ENCODE assay signal across 2 cellular contexts in the genomic region with DNA sequence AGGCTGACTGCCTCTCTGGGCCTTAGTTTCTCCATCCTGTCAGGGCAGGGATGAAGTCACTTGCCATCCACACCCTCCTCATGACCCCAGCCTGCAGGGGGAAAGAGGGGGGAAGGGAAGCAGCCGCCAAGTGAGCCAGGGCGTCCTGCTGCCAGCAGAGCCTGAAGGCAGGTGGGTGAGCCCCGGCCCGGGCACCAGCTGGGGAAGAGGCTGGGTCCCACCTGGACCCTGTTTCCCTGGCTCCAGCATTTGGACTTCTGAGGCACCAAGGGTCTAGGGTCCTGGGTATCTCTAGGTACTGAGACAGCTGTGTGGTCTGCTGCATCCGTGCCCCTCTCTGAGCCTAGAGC.
TF ChIP-seq lines count a peak whose summit lies in the region.

No MANE protein-coding gene starts in this region.

TF ChIP-seq in SK-N-SH, 30 proteins besides CTCF, POLR2A, EP300 and RAD21 (continued from another document):
- TF ChIP-seq MXI1 (IDR thresholded peaks at IDR 0.05; ENCODE audit: low read depth, low read length) (no peak), YY1 (IDR thresholded peaks at IDR 0.05; ENCODE audit: low read depth) (no peak), GABPA (IDR thresholded peaks at IDR 0.05; ENCODE audit: low read depth) (no peak)
- TF ChIP-seq, protein P1, sequence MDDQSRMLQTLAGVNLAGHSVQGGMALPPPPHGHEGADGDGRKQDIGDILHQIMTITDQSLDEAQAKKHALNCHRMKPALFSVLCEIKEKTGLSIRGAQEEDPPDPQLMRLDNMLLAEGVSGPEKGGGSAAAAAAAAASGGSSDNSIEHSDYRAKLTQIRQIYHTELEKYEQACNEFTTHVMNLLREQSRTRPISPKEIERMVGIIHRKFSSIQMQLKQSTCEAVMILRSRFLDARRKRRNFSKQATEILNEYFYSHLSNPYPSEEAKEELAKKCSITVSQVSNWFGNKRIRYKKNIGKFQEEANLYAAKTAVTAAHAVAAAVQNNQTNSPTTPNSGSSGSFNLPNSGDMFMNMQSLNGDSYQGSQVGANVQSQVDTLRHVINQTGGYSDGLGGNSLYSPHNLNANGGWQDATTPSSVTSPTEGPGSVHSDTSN (IDR thresholded peaks at IDR 0.05), result no peak

TF ChIP-seq in SK-N-SH treated with all-trans-retinoic acid at 6 μM for 48 hours, 23 proteins besides CTCF, POLR2A, EP300 and RAD21 (continued from another document):
- TF ChIP-seq, protein P2, sequence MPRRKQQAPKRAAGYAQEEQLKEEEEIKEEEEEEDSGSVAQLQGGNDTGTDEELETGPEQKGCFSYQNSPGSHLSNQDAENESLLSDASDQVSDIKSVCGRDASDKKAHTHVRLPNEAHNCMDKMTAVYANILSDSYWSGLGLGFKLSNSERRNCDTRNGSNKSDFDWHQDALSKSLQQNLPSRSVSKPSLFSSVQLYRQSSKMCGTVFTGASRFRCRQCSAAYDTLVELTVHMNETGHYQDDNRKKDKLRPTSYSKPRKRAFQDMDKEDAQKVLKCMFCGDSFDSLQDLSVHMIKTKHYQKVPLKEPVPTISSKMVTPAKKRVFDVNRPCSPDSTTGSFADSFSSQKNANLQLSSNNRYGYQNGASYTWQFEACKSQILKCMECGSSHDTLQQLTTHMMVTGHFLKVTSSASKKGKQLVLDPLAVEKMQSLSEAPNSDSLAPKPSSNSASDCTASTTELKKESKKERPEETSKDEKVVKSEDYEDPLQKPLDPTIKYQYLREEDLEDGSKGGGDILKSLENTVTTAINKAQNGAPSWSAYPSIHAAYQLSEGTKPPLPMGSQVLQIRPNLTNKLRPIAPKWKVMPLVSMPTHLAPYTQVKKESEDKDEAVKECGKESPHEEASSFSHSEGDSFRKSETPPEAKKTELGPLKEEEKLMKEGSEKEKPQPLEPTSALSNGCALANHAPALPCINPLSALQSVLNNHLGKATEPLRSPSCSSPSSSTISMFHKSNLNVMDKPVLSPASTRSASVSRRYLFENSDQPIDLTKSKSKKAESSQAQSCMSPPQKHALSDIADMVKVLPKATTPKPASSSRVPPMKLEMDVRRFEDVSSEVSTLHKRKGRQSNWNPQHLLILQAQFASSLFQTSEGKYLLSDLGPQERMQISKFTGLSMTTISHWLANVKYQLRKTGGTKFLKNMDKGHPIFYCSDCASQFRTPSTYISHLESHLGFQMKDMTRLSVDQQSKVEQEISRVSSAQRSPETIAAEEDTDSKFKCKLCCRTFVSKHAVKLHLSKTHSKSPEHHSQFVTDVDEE (CRISPR knock-in tag; IDR thresholded peaks at IDR 0.05), result no peak
- TF ChIP-seq ESRRG (CRISPR knock-in tag; IDR thresholded peaks at IDR 0.05) (no peak), TOX (CRISPR knock-in tag; IDR thresholded peaks at IDR 0.05; ENCODE audit: borderline replicate concordance) (no peak), PPARA (CRISPR knock-in tag; IDR thresholded peaks at IDR 0.05; ENCODE audit: borderline replicate concordance) (no peak), TCF4 (CRISPR knock-in tag; IDR thresholded peaks at IDR 0.05; ENCODE audit: borderline replicate concordance) (no peak), ISL1 (CRISPR knock-in tag; IDR thresholded peaks at IDR 0.05) (no peak), ZNF70 (CRISPR knock-in tag; IDR thresholded peaks at IDR 0.05) (no peak), SNAI2 (CRISPR knock-in tag; IDR thresholded peaks at IDR 0.05) (no peak), GLIS3 (CRISPR knock-in tag; IDR thresholded peaks at IDR 0.05) (no peak), CSDC2 (CRISPR knock-in tag; IDR thresholded peaks at IDR 0.05) (no peak), BACH2 (CRISPR knock-in tag; IDR thresholded peaks at IDR 0.05; ENCODE audit: borderline replicate concordance) (no peak)
- TF ChIP-seq, protein P3, sequence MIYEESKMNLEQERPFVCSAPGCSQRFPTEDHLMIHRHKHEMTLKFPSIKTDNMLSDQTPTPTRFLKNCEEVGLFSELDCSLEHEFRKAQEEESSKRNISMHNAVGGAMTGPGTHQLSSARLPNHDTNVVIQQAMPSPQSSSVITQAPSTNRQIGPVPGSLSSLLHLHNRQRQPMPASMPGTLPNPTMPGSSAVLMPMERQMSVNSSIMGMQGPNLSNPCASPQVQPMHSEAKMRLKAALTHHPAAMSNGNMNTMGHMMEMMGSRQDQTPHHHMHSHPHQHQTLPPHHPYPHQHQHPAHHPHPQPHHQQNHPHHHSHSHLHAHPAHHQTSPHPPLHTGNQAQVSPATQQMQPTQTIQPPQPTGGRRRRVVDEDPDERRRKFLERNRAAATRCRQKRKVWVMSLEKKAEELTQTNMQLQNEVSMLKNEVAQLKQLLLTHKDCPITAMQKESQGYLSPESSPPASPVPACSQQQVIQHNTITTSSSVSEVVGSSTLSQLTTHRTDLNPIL (CRISPR knock-in tag; IDR thresholded peaks at IDR 0.05; ENCODE audit: low read depth), result no peak
- TF ChIP-seq, protein P4, sequence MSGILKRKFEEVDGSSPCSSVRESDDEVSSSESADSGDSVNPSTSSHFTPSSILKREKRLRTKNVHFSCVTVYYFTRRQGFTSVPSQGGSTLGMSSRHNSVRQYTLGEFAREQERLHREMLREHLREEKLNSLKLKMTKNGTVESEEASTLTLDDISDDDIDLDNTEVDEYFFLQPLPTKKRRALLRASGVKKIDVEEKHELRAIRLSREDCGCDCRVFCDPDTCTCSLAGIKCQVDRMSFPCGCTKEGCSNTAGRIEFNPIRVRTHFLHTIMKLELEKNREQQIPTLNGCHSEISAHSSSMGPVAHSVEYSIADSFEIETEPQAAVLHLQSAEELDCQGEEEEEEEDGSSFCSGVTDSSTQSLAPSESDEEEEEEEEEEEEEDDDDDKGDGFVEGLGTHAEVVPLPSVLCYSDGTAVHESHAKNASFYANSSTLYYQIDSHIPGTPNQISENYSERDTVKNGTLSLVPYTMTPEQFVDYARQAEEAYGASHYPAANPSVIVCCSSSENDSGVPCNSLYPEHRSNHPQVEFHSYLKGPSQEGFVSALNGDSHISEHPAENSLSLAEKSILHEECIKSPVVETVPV (CRISPR knock-in tag; IDR thresholded peaks at IDR 0.05), result no peak
TF ChIP-seq in SK-N-SH treated with all-trans-retinoic acid at 6 μM for 48 hours: peak in this region for 0.
